1 cellular context compared by ENCODE assay signal in the genomic region with DNA sequence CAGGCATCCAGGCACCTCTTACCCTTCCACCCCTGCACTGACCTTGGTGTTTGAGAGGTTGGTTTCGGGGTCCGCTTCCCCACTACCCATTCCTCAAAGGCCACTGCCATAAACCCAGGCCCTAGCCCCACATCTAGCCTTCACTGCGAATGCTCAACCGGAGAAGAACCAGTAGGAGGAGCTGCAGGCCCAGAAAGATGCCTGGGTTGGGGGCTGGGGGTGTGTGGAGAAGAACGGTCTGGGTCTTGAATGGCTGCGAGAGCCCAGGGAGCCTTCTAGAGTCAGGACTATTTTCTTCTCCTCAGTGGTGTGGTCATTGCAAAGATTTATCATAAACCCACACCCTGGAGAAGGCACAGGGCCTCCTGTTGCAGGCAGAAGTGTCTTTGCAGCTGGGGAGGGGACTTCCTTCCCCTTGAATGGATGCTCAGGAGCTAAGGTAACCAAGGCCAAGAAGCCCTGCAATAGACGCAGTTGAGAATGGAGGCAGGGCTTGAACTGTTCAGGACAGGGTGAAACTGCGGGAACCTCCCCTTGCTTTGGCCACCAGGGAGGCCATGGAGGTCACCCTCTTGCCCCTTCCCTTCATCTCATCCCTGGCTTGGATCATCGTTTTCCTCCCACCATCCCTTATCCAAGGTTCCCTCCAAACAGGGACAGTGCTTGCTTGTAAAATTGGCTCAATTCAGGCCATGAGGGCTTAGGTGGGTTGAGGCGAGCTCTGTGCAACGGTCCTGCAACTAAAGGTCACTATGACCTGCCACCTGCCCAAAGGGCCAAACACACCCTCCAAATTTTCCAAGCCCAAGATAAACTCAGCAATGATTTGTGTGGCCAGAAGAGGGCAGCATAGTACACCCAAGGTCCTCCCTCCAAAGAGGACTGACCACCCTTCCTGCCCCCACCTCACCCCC.
TF ChIP-seq lines count a peak whose summit lies in the region.

No MANE protein-coding gene starts in this region.

TF ChIP-seq in IMR-90, 13 proteins besides CTCF, POLR2A, EP300 and RAD21 (continued from another document):
- TF ChIP-seq NFE2L2 (IDR thresholded peaks at IDR 0.05; ENCODE audit: low read depth, low read length) (no peak), RCOR1 (IDR thresholded peaks at IDR 0.05; ENCODE audit: insufficient replicate concordance, low read length) (no peak), RFX5 (IDR thresholded peaks at IDR 0.05; ENCODE audit: low read depth, low read length) (no peak), MAZ (IDR thresholded peaks at IDR 0.05; ENCODE audit: borderline replicate concordance, low read depth, low read length) (peak; percentile 38; the same call in 1 of the 2 replicates)
